In genomic region chr4:126097155-126097554, GRCh38 we compare ENCODE assay signal across 28 cellular contexts.
DNase-seq lines count a peak whose midpoint lies in the region; ATAC-seq, FAIRE-seq and TF ChIP-seq lines count a peak whose summit lies in the region.
"Had no signal": no experiment of that assay in that cellular context is flagged by ENCODE, and none has a peak within 500 bp of the region (broad histone marks: within the 10 kb centered on the region; RNA-seq: fewer than 3 reads in every experiment).

No MANE protein-coding gene starts in this region.

- no peaks in the 10 kb centered on the region for H3K36me3 ChIP-seq in GM23338 (ENCODE audit: insufficient read depth)
- no peaks in the 10 kb centered on the region for H3K36me3 ChIP-seq in mesodermal cell (ENCODE audit: control insufficient read depth, insufficient read depth, low read length)
- H3K36me3 ChIP-seq: HAP-1 had no signal

- H3K27ac Mint-ChIP-seq in GM23338 = no peak overlapping the region
- H3K27ac Mint-ChIP-seq in activated naive CD4-positive, alpha-beta T cell treated with anti-CD3 and anti-CD28 coated beads for 36 hours = no peak overlapping the region
- H3K27ac Mint-ChIP-seq: B cell; CD8-positive, alpha-beta T cell; HFFc6 had no signal

- intact Hi-C loops in activated naive CD4-positive, alpha-beta T cell treated with anti-CD3 and anti-CD28 coated beads for 36 hours (cut with micrococcal nuclease) = no loop called here

- H3K27ac ChIP-seq in GM23338 (ENCODE audit: low read depth) (no peak overlapping the region), mesodermal cell (ENCODE audit: low read depth, low read length, severe bottlenecking) (peak overlapping the region; percentile 6)
- H3K27ac ChIP-seq: A549, C4-2B, GM23248, RWPE1, SK-N-MC had no signal

- H4K20me1 ChIP-seq in GM23338 (replicated peaks; ENCODE audit: insufficient read depth) = no peaks in the 10 kb centered on the region

- H3F3A ChIP-seq in GM23338 (replicated peaks; ENCODE audit: low read depth) = no peaks in the 10 kb centered on the region

- no peak for ATAC-seq in GM23338
- ATAC-seq: A549; CD8-positive, alpha-beta T cell; HepG2 had no signal

- WGBS in mesodermal cell (ENCODE audit: insufficient coverage in 2 of 2), 2 experiments = 87 to 92% methylated on average over 2 of the region's 3 CpGs

- no peak overlapping the region for H3K4me3 Mint-ChIP-seq in GM23338
- H3K4me3 Mint-ChIP-seq in activated naive CD4-positive, alpha-beta T cell treated with anti-CD3 and anti-CD28 coated beads for 36 hours = no peak overlapping the region
- H3K4me3 Mint-ChIP-seq: B cell; CD8-positive, alpha-beta T cell; HFFc6 had no signal

- H3K9me3 Mint-ChIP-seq in GM23338 = no peaks in the 10 kb centered on the region
- peaks cover 2% of the 10 kb centered on the region for H3K9me3 Mint-ChIP-seq in activated naive CD4-positive, alpha-beta T cell treated with anti-CD3 and anti-CD28 coated beads for 36 hours

- peak overlapping the region; percentile 57 for H2AFZ ChIP-seq in GM23338
- H2AFZ ChIP-seq: GM23248 had no signal

- no peaks in the 10 kb centered on the region for H3K27me3 Mint-ChIP-seq in GM23338 (ENCODE audit: insufficient read depth, low read depth, poor library complexity)
- no peaks in the 10 kb centered on the region for H3K27me3 Mint-ChIP-seq in activated naive CD4-positive, alpha-beta T cell treated with anti-CD3 and anti-CD28 coated beads for 36 hours (ENCODE audit: low read depth)
- H3K27me3 Mint-ChIP-seq: B cell had no signal

- TF ChIP-seq CTCF in GM23338 (conservative IDR thresholded peaks at IDR 0.05; ENCODE audit: low read depth in 2 of 2) = no peak

- DNase-seq in DMS53 (lab: John Stamatoyannopoulos, UW) = peak; percentile 55
- no peak for DNase-seq in GM23338 (ENCODE audit: low spot score)
- peak; percentile 50 for DNase-seq in SHP77 treated with DMSO at 0.1 percent for 48 hours (lab: John Stamatoyannopoulos, UW)
- DNase-seq in ecto neural progenitor cell (ENCODE audit: low spot score) = no peak
- no peak for DNase-seq in LoVo (ENCODE audit: low spot score)
- no peak for DNase-seq in activated naive CD4-positive, alpha-beta T cell treated with anti-CD3 and anti-CD28 coated beads for 36 hours
- no peak for DNase-seq in urothelium cell line (ENCODE audit: low spot score)
- DNase-seq: Caco-2; CD8-positive, alpha-beta T cell; GM23248; HFFc6; Karpas-422; NCI-H1105 treated with DMSO at 0.1 percent for 48 hours; NCI-H146; NCI-H1930; NCI-H2171; NCI-H226; NCI-H524; NCI-H748 treated with DMSO at 0.1 percent for 48 hours had no signal

- CTCF ChIA-PET in activated naive CD4-positive, alpha-beta T cell treated with anti-CD3 and anti-CD28 coated beads for 36 hours (lab: Charles Lee) = no interaction called here

- no peak for FAIRE-seq in urothelium cell line (lab: Jason Lieb, UNC)
- FAIRE-seq: A549, GM18507, HepG2 had no signal

- no peaks in the 10 kb centered on the region for H3K9me3 ChIP-seq in mesodermal cell (ENCODE audit: control insufficient read depth, low read length)
- H3K9me3 ChIP-seq: A549, Caco-2, HAP-1 had no signal

- H3K4me3 ChIP-seq in GM23338 = no peak overlapping the region
- H3K4me3 ChIP-seq in mesodermal cell (ENCODE audit: extremely low read depth, insufficient read depth, low read length, poor library complexity, severe bottlenecking) = no peak overlapping the region
- H3K4me3 ChIP-seq: A549, GM23248, HAP-1, SK-N-MC had no signal

- no peak overlapping the region for H3K4me2 ChIP-seq in GM23338
- H3K4me2 ChIP-seq: A549 had no signal

- H3K27me3 ChIP-seq in GM23338 (ENCODE audit: insufficient read depth) = no peaks in the 10 kb centered on the region

- no peaks in the 10 kb centered on the region for H3K4me1 Mint-ChIP-seq in GM23338
- no peaks in the 10 kb centered on the region for H3K4me1 Mint-ChIP-seq in activated naive CD4-positive, alpha-beta T cell treated with anti-CD3 and anti-CD28 coated beads for 36 hours (ENCODE audit: low read depth)
- H3K4me1 Mint-ChIP-seq: B cell had no signal

- H3K4me1 ChIP-seq in GM23338 (ENCODE audit: insufficient read depth) = no peaks in the 10 kb centered on the region
- H3K4me1 ChIP-seq in mesodermal cell (ENCODE audit: control insufficient read depth, insufficient read depth, low read length, poor library complexity, severe bottlenecking) = no peaks in the 10 kb centered on the region
- H3K4me1 ChIP-seq: A549, Caco-2, HAP-1 had no signal

- no peaks in the 10 kb centered on the region for H3K9me2 ChIP-seq in GM23338 (ENCODE audit: insufficient read depth)

- no peaks in the 10 kb centered on the region for H3K79me2 ChIP-seq in GM23338 (replicated peaks; ENCODE audit: insufficient read depth)

- no peaks in the 10 kb centered on the region for H3K36me3 Mint-ChIP-seq in GM23338 (ENCODE audit: low read depth)
- no peaks in the 10 kb centered on the region for H3K36me3 Mint-ChIP-seq in activated naive CD4-positive, alpha-beta T cell treated with anti-CD3 and anti-CD28 coated beads for 36 hours (ENCODE audit: low read depth)
- H3K36me3 Mint-ChIP-seq: CD8-positive, alpha-beta T cell had no signal

TF ChIP-seq in GM23338, 12 proteins besides CTCF, POLR2A, EP300 and RAD21:
- TF ChIP-seq JUNB (IDR thresholded peaks at IDR 0.05; ENCODE audit: unreplicated experiment) (no peak), ETS1 (IDR thresholded peaks at IDR 0.05) (no peak), POLR2AphosphoS5 (IDR thresholded peaks at IDR 0.05; ENCODE audit: low read depth) (no peak), ZNF114 (CRISPR knock-in tag; IDR thresholded peaks at IDR 0.05) (no peak), EZH2 (IDR thresholded peaks at IDR 0.05; ENCODE audit: low read depth, unreplicated experiment) (no peak)
TF ChIP-seq in GM23338: peak in this region for 0.

Comparison
In these comparisons a context has a peak if more than half of its experiments do, and no peak if none do; other contexts are left out.
1. DNase-seq: peak in DMS53 (single experiment) and SHP77 treated with DMSO at 0.1 percent for 48 hours (single experiment); none in GM23338 (single experiment), ecto neural progenitor cell (single experiment), LoVo (single experiment), activated naive CD4-positive, alpha-beta T cell treated with anti-CD3 and anti-CD28 coated beads for 36 hours (single experiment) and urothelium cell line (single experiment).